Comparison of ENCODE assay signal across 28 cellular contexts in the genomic region with DNA sequence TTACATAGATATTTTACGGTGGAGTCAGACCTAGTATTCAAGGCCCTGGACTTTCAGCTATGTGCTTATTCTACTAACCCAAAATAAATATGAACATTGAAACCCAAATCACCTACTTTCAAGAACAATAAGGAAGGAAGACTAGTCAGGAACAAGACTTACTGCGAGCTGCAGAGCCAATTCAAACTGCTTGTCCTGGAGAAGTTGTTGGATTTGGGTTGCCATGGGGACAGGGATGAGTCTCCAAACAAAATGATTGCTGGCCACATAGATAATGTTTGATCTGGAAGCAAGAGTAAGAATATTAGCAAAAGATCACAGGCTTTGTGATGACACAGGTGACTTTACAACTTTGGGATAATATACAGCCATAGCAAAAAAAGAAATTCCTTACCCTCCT. TPM values are rescaled to one million over a fixed set of nuclear protein-coding genes. Genes with fewer than 3 reads are reported as not detected.
"Had no signal": no experiment of that assay in that cellular context is flagged by ENCODE, and none has a peak within 500 bp of the region (broad histone marks: within the 10 kb centered on the region; RNA-seq: fewer than 3 reads in every experiment).

No MANE protein-coding gene starts in this region.

- H3K4me3 ChIP-seq: MG63, PC-9 had no signal

- H3K4me1 Mint-ChIP-seq: activated CD4-positive, alpha-beta T cell treated with anti-CD3 and anti-CD28 coated beads, Interleukin-2, amount 10 ng/mL, durations not matched to agents 7 days and 5 days; activated naive CD4-positive, alpha-beta T cell treated with anti-CD3 and anti-CD28 coated beads, Interleukin-2, amount 10 ng/mL, durations not matched to agents 7 days and 5 days had no signal

- H3K27me3 Mint-ChIP-seq: activated CD4-positive, alpha-beta memory T cell treated with anti-CD3 and anti-CD28 coated beads for 36 hours; activated CD4-positive, alpha-beta T cell treated with anti-CD3 and anti-CD28 coated beads, Interleukin-2, amount 10 ng/mL, durations not matched to agents 7 days and 5 days; activated naive CD4-positive, alpha-beta T cell treated with anti-CD3 and anti-CD28 coated beads, Interleukin-2, amount 10 ng/mL, durations not matched to agents 7 days and 5 days; activated naive CD8-positive, alpha-beta T cell treated with anti-CD3 and anti-CD28 coated beads for 36 hours had no signal

- DNase-seq: activated CD4-positive, alpha-beta memory T cell treated with anti-CD3 and anti-CD28 coated beads for 36 hours; activated CD4-positive, alpha-beta T cell treated with anti-CD3 and anti-CD28 coated beads, Interleukin-2, amount 10 ng/mL, durations not matched to agents 7 days and 5 days; activated CD4-positive, CD25-positive, alpha-beta regulatory T cell; activated CD8-positive, alpha-beta memory T cell treated with anti-CD3 and anti-CD28 coated beads for 24 hours; activated gamma-delta T cell treated with Interleukin-2 at 50 U/mL for 16 hours; activated naive CD4-positive, alpha-beta T cell treated with anti-CD3 and anti-CD28 coated beads, Interleukin-2, amount 10 ng/mL, durations not matched to agents 7 days and 5 days; activated naive CD8-positive, alpha-beta T cell treated with anti-CD3 and anti-CD28 coated beads for 36 hours; activated T-cell treated with anti-CD3 and anti-CD28 coated beads, Interleukin-2, amount 50 U/mL, for 48 hours; anterior cingulate cortex; cerebellar nuclear complex; KG1; MG63; MV-4-11; NCI-H1092 treated with DMSO at 0.1 percent for 48 hours; NCI-H1417 treated with DMSO at 0.1 percent for 48 hours; NCI-H1694; NCI-H2029; NCI-H2107; NCI-H345; NCI-H510A; NCI-H526 treated with DMSO at 0.1 percent for 48 hours; NCI-H82; PC-9; SHP77 treated with DMSO at 0.1 percent for 48 hours had no signal

- H3K27ac Mint-ChIP-seq: activated CD4-positive, alpha-beta memory T cell treated with anti-CD3 and anti-CD28 coated beads for 36 hours; activated CD4-positive, alpha-beta T cell treated with anti-CD3 and anti-CD28 coated beads, Interleukin-2, amount 10 ng/mL, durations not matched to agents 7 days and 5 days; activated naive CD4-positive, alpha-beta T cell treated with anti-CD3 and anti-CD28 coated beads, Interleukin-2, amount 10 ng/mL, durations not matched to agents 7 days and 5 days; activated naive CD8-positive, alpha-beta T cell treated with anti-CD3 and anti-CD28 coated beads for 36 hours; activated T-helper 2 cell treated with anti-CD3 and anti-CD28 coated beads, Interferon-gamma antibody, Interleukin-2, Interleukin-4, amounts not matched to agents 10 μg/mL and 5 μg/mL and 100 μg/mL, durations not matched to agents 14 hours and 24 hours and 36 hours; T-helper 1 cell treated with Interleukin-12 subunit alpha and Interleukin-12 subunit beta and Interleukin-4 antibody, amounts not matched to agents 30 μg/mL and 1 μg/mL, for 36 hours had no signal

- H3K9me3 Mint-ChIP-seq: activated CD4-positive, alpha-beta memory T cell treated with anti-CD3 and anti-CD28 coated beads for 36 hours; activated CD4-positive, alpha-beta T cell treated with anti-CD3 and anti-CD28 coated beads, Interleukin-2, amount 10 ng/mL, durations not matched to agents 7 days and 5 days; activated naive CD4-positive, alpha-beta T cell treated with anti-CD3 and anti-CD28 coated beads, Interleukin-2, amount 10 ng/mL, durations not matched to agents 7 days and 5 days; activated naive CD8-positive, alpha-beta T cell treated with anti-CD3 and anti-CD28 coated beads for 36 hours; activated T-helper 2 cell treated with anti-CD3 and anti-CD28 coated beads, Interferon-gamma antibody, Interleukin-2, Interleukin-4, amounts not matched to agents 10 μg/mL and 5 μg/mL and 100 μg/mL, durations not matched to agents 14 hours and 24 hours and 36 hours; T-helper 1 cell treated with Interleukin-12 subunit alpha and Interleukin-12 subunit beta and Interleukin-4 antibody, amounts not matched to agents 30 μg/mL and 1 μg/mL, for 36 hours had no signal

- H3K4me3 Mint-ChIP-seq: activated CD4-positive, alpha-beta memory T cell treated with anti-CD3 and anti-CD28 coated beads for 36 hours; activated CD4-positive, alpha-beta T cell treated with anti-CD3 and anti-CD28 coated beads, Interleukin-2, amount 10 ng/mL, durations not matched to agents 7 days and 5 days; activated naive CD4-positive, alpha-beta T cell treated with anti-CD3 and anti-CD28 coated beads, Interleukin-2, amount 10 ng/mL, durations not matched to agents 7 days and 5 days; activated naive CD8-positive, alpha-beta T cell treated with anti-CD3 and anti-CD28 coated beads for 36 hours; T-helper 1 cell treated with Interleukin-12 subunit alpha and Interleukin-12 subunit beta and Interleukin-4 antibody, amounts not matched to agents 30 μg/mL and 1 μg/mL, for 36 hours had no signal

RNA-seq across cellular contexts. Expression of a gene that starts 21.6 kb away (rescaled TPM):
- total RNA-seq: activated CD4-positive, alpha-beta memory T cell treated with anti-CD3 and anti-CD28 coated beads for 36 hours; activated CD4-positive, alpha-beta T cell treated with anti-CD3 and anti-CD28 coated beads, Interleukin-2, amount 10 ng/mL, durations not matched to agents 7 days and 5 days; activated naive CD8-positive, alpha-beta T cell treated with anti-CD3 and anti-CD28 coated beads for 36 hours; activated T-helper 2 cell treated with anti-CD3 and anti-CD28 coated beads, Interferon-gamma antibody, Interleukin-2, Interleukin-4, amounts not matched to agents 10 μg/mL and 5 μg/mL and 100 μg/mL, durations not matched to agents 14 hours and 24 hours and 36 hours; LHCN-M2; SK-MEL-5 had no signal
